Comparison of ENCODE assay signal across 8 cellular contexts in genomic region chr7:17940302-17941170, GRCh38.
A peak's percentile ranks its signal among the peaks of the same experiment; 100 is the strongest.
DNase-seq lines count a peak whose midpoint lies in the region; ATAC-seq, FAIRE-seq and TF ChIP-seq lines count a peak whose summit lies in the region.

Gene SNX13 (minus strand): TSS chr7:17940494. CDS start chr7:17940295, 199 bp downstream.

- peak within 1 kb of the TSS; percentile 85 for H3K9ac ChIP-seq in ES-I3 (ENCODE audit: low read depth, low read length)

- H3K9me3 ChIP-seq in ES-I3 (ENCODE audit: control insufficient read depth, insufficient read depth, low read length) (no peaks in the 10 kb centered on the region), RWPE2 (ENCODE audit: severe bottlenecking) (no peaks in the 10 kb centered on the region)

- peak; percentile 92 for DNase-seq in H54 (ENCODE audit: insufficient read length, low spot score)
- peak; percentile 97 for DNase-seq in LoVo (ENCODE audit: low spot score)
- DNase-seq in RWPE2 (ENCODE audit: low spot score): peak; percentile 91
- DNase-seq in activated T-helper 9 cell treated with anti-CD3 and anti-CD28 coated beads, Interleukin-2, amount 50 U/mL, for 16 hours (ENCODE audit: low read depth): peak; percentile 84
- peak; percentile 95 for DNase-seq in fibroblast of pulmonary artery (ENCODE audit: low read depth)

- H3K36me3 ChIP-seq in ES-I3 (ENCODE audit: insufficient read depth, low read length) (no peaks in the 10 kb centered on the region), RWPE2 (ENCODE audit: low read depth) (0 out of 2 replicates have a peak, but pooled peaks cover 2% of the 10 kb centered on the region)

- H3K9me3 Mint-ChIP-seq in nephron: no peaks in the 10 kb centered on the region
- H3K9me3 Mint-ChIP-seq in stimulated activated naive CD8-positive, alpha-beta T cell treated with anti-CD3 and anti-CD28 coated beads, Interleukin-15, Interleukin-2, amounts not matched to agents 100 ng/mL and 50 ng/mL, for 24 hours: no peaks in the 10 kb centered on the region

- TF ChIP-seq POLR2A in H54 (IDR thresholded peaks at IDR 0.05; ENCODE audit: low read depth, low read length): peak; percentile 96

- H3K27ac ChIP-seq in RWPE2 (ENCODE audit: poor library complexity, severe bottlenecking): peak within 1 kb of the TSS; percentile 62

- H3K36me3 Mint-ChIP-seq in nephron (ENCODE audit: low read depth): no peaks in the 10 kb centered on the region
- peaks cover 4% of the 10 kb centered on the region for H3K36me3 Mint-ChIP-seq in stimulated activated naive CD8-positive, alpha-beta T cell treated with anti-CD3 and anti-CD28 coated beads, Interleukin-15, Interleukin-2, amounts not matched to agents 100 ng/mL and 50 ng/mL, for 24 hours (ENCODE audit: low read depth)

- H3K4me3 ChIP-seq in RWPE2 (ENCODE audit: severe bottlenecking) (peak within 1 kb of the TSS; percentile 77), fibroblast of pulmonary artery (replicated peaks; ENCODE audit: low read depth, low read length) (peak within 1 kb of the TSS; percentile 93)

- H3K4me1 ChIP-seq in ES-I3 (ENCODE audit: insufficient read depth, low read length): no peaks in the 10 kb centered on the region; the same call in 1 of the 2 replicates
- peaks cover 20% of the 10 kb centered on the region for H3K4me1 ChIP-seq in RWPE2 (ENCODE audit: insufficient read depth, poor library complexity, severe bottlenecking)

- peak; percentile 83 for ATAC-seq in RWPE2 (ENCODE audit: low read depth)

- peak within 1 kb of the TSS; percentile 97 to 100 (median 100) for H3K27ac Mint-ChIP-seq in nephron
- H3K27ac Mint-ChIP-seq in stimulated activated naive CD8-positive, alpha-beta T cell treated with anti-CD3 and anti-CD28 coated beads, Interleukin-15, Interleukin-2, amounts not matched to agents 100 ng/mL and 50 ng/mL, for 24 hours: peak within 1 kb of the TSS; percentile 96

- FAIRE-seq in H54 (lab: Jason Lieb, UNC): peak; percentile 52

- peak within 1 kb of the TSS; percentile 100 for H3K4me3 Mint-ChIP-seq in nephron
- H3K4me3 Mint-ChIP-seq in stimulated activated naive CD8-positive, alpha-beta T cell treated with anti-CD3 and anti-CD28 coated beads, Interleukin-15, Interleukin-2, amounts not matched to agents 100 ng/mL and 50 ng/mL, for 24 hours: peak within 1 kb of the TSS; percentile 96

- no peaks in the 10 kb centered on the region for H3K27me3 Mint-ChIP-seq in nephron (ENCODE audit: low read depth)
- H3K27me3 Mint-ChIP-seq in stimulated activated naive CD8-positive, alpha-beta T cell treated with anti-CD3 and anti-CD28 coated beads, Interleukin-15, Interleukin-2, amounts not matched to agents 100 ng/mL and 50 ng/mL, for 24 hours: no peaks in the 10 kb centered on the region

- no peaks in the 10 kb centered on the region for H3K27me3 ChIP-seq in RWPE2 (ENCODE audit: insufficient read depth, poor library complexity, severe bottlenecking)

- peaks cover 25% of the 10 kb centered on the region for H3K4me1 Mint-ChIP-seq in nephron
- H3K4me1 Mint-ChIP-seq in stimulated activated naive CD8-positive, alpha-beta T cell treated with anti-CD3 and anti-CD28 coated beads, Interleukin-15, Interleukin-2, amounts not matched to agents 100 ng/mL and 50 ng/mL, for 24 hours (ENCODE audit: low read depth): peaks cover 47% of the 10 kb centered on the region

- TF ChIP-seq CTCF in RWPE2 (IDR thresholded peaks at IDR 0.05; ENCODE audit: poor library complexity, severe bottlenecking) (peak; percentile 38), fibroblast of pulmonary artery (IDR thresholded peaks at IDR 0.05; ENCODE audit: low read length, missing control alignments) (peak; percentile 25), nephron (IDR thresholded peaks at IDR 0.05; ENCODE audit: unreplicated experiment in 3 of 3) (peak in 2 of 3 experiments; percentile 29 to 44)

Comparison
In these comparisons a context has a peak if more than half of its experiments do, and no peak if none do; other contexts are left out.
1. Peak in every context shown above with its lines: DNase-seq, ATAC-seq, H3K4me3 ChIP-seq and H3K27ac ChIP-seq.